In genomic region chr12:122052285-122052684, GRCh38 we compare ENCODE assay signal across 18 cellular contexts. TPM values are rescaled to one million over a fixed set of nuclear protein-coding genes. Genes with fewer than 3 reads are reported as not detected.
A peak's percentile ranks its signal among the peaks of the same experiment; 100 is the strongest.
DNase-seq lines count a peak whose midpoint lies in the region; ATAC-seq, FAIRE-seq and TF ChIP-seq lines count a peak whose summit lies in the region.
"Had no signal": no experiment of that assay in that cellular context is flagged by ENCODE, and none has a peak within 500 bp of the region (broad histone marks: within the 10 kb centered on the region; RNA-seq: fewer than 3 reads in every experiment).

No MANE protein-coding gene starts in this region.

- DNase-seq in AG10803 (ENCODE audit: low read depth) (peak; percentile 50), MV-4-11 (lab: John Stamatoyannopoulos, UW) (peak; percentile 41), fibroblast of lung (ENCODE audit: low read depth in 2 of 2) (peak; percentile 48 to 54), pancreas (no peak), COR-L47 (lab: John Stamatoyannopoulos, UW) (no peak)
- no peak for DNase-seq in activated naive CD4-positive, alpha-beta T cell treated with anti-CD3 and anti-CD28 coated beads, Interleukin-2, amount 50 U/mL, for 16 hours
- no peak for DNase-seq in activated effector memory CD4-positive, alpha-beta T cell treated with Interleukin-2 at 50 U/mL for 16 hours
- DNase-seq: activated CD4-positive, alpha-beta T cell treated with anti-CD3 and anti-CD28 coated beads, Interleukin-2, amount 10 ng/mL, durations not matched to agents 24 days and 14 days; cortex of kidney; DMS 273 treated with DMSO at 0.1 percent for 48 hours; immature natural killer cell; Kasumi-1; NCI-H2081 treated with DMSO at 0.1 percent for 48 hours; T-helper 1 cell had no signal

- H3K27ac ChIP-seq in fibroblast of lung (ENCODE audit: insufficient read depth, low read length), result no peak overlapping the region
- H3K27ac ChIP-seq in pancreas, result peak overlapping the region in 2 of 4 donors; percentile 85 to 86
- H3K27ac ChIP-seq: C4-2B, hepatocyte, neutrophil had no signal

- no peaks in the 10 kb centered on the region for H4K20me1 ChIP-seq in fibroblast of lung (ENCODE audit: control insufficient read depth, extremely low read depth, insufficient read depth, low read length)

- FAIRE-seq in pancreas (lab: Jason Lieb, UNC), result no peak
- FAIRE-seq: bronchial epithelial cell had no signal

- H3K9ac ChIP-seq in fibroblast of lung (ENCODE audit: insufficient read depth, low read length), result no peak overlapping the region

- H3K4me1 ChIP-seq in fibroblast of lung (ENCODE audit: control insufficient read depth, extremely low read depth, insufficient read depth, low read length) (no peaks in the 10 kb centered on the region), pancreas (peaks cover 10 to 22% (median 16%) of the 10 kb centered on the region in 3 donors)

- H3K4me3 ChIP-seq in AG10803 (ENCODE audit: low read length), result no peak overlapping the region
- no peak overlapping the region for H3K4me3 ChIP-seq in fibroblast of lung (replicated peaks in 1 of 4; ENCODE audit: control extremely low read depth in 1 of 4, insufficient read depth in 1 of 4, low read depth in 3 of 4, low read length in 4 of 4)
- no peak overlapping the region for H3K4me3 ChIP-seq in pancreas
- H3K4me3 ChIP-seq: hepatocyte had no signal

- H3K9me3 ChIP-seq in fibroblast of lung (ENCODE audit: control insufficient read depth, insufficient read depth, low read depth, low read length), result no peaks in the 10 kb centered on the region
- no peaks in the 10 kb centered on the region for H3K9me3 ChIP-seq in pancreas
- H3K9me3 ChIP-seq: neutrophil had no signal

- H3K27me3 ChIP-seq in fibroblast of lung (ENCODE audit: control insufficient read depth, insufficient read depth, low read length), result no peaks in the 10 kb centered on the region
- no peaks in the 10 kb centered on the region for H3K27me3 ChIP-seq in pancreas
- H3K27me3 ChIP-seq: hepatocyte, neutrophil had no signal

- H3K79me2 ChIP-seq in fibroblast of lung (ENCODE audit: control insufficient read depth, insufficient read depth, low read length), result no peaks in the 10 kb centered on the region
- H3K79me2 ChIP-seq: hepatocyte had no signal

- intact Hi-C loops in pancreas (cut with DNase I), result loop anchor here in 2 of 3 donors (5.0 to 10.0 kb wide), 2 partner anchors 70 to 133 kb away; partner anchors contain the start of gene LRRC43 (in 1 of the 2)

- ATAC-seq in pancreas, result peak; percentile 10 to 46 (median 29)

- no peak overlapping the region for H3K4me2 ChIP-seq in fibroblast of lung (ENCODE audit: extremely low read depth, insufficient read depth, low read length)
- H3K4me2 ChIP-seq: hepatocyte had no signal

- H2AFZ ChIP-seq in fibroblast of lung (ENCODE audit: low read length), result no peak overlapping the region
- H2AFZ ChIP-seq: hepatocyte had no signal

- WGBS in pancreas, 2 donors, result 56 to 62% methylated on average over 2 of the region's 2 CpGs

- no peaks in the 10 kb centered on the region for H3K36me3 ChIP-seq in fibroblast of lung (ENCODE audit: control insufficient read depth, insufficient read depth, low read length)
- peaks cover 0 to 7% (median 0%) of the 10 kb centered on the region in 3 donors for H3K36me3 ChIP-seq in pancreas
- H3K36me3 ChIP-seq: neutrophil had no signal

- TF ChIP-seq CTCF in AG10803 (conservative IDR thresholded peaks at IDR 0.05; ENCODE audit: low read length) (no peak), fibroblast of lung (conservative IDR thresholded peaks at IDR 0.05 in 1 of 2, IDR thresholded peaks at IDR 0.05 in 1 of 2; ENCODE audit: low read depth in 1 of 2, low read length in 2 of 2) (no peak), pancreas (IDR thresholded peaks at IDR 0.05) (no peak)

RNA-seq across cellular contexts. Expression of gene MLXIP, which starts 26.3 kb away (rescaled TPM):
- total RNA-seq in fibroblast of lung, result 12.6 and 17.0 TPM in 2 replicates
- polyA plus RNA-seq in fibroblast of lung, result 6.6 and 10.1 TPM in 2 replicates
- polyA plus RNA-seq in fibroblast of lung (2012), result 16.8 and 17.2 TPM in 2 replicates
- 32.6 and 47.8 TPM in 2 replicates for polyA minus RNA-seq in fibroblast of lung (ENCODE audit: low replicate concordance)
- total RNA-seq in pancreas, result 10 to 100 TPM; 44.0 to 78.0 (median 55.5) TPM
- polyA plus RNA-seq in pancreas, result 10 to 100 TPM; 35.4 to 90.1 TPM

RNA-seq across cellular contexts. Expression of gene BCL7A, which starts 30.6 kb away (rescaled TPM):
- 4.9 and 7.4 TPM in 2 replicates for total RNA-seq in fibroblast of lung
- polyA plus RNA-seq in fibroblast of lung, result 3.8 and 8.0 TPM in 2 replicates
- polyA plus RNA-seq in fibroblast of lung (2012), result 3.8 and 6.5 TPM in 2 replicates
- 7.7 and 7.8 TPM in 2 replicates for polyA minus RNA-seq in fibroblast of lung (ENCODE audit: low replicate concordance)
- total RNA-seq in pancreas, result 10 to 100 TPM in 3 of 6 donors, 1 to 10 TPM in 3; 8.3 to 13.4 (median 10.5) TPM
- 1 to 10 TPM; 6.9 to 8.3 TPM for polyA plus RNA-seq in pancreas

Comparison
In these comparisons a context has a peak if more than half of its experiments do, and no peak if none do; other contexts are left out.
1. DNase-seq: peak in AG10803 (single experiment), MV-4-11 (single experiment) and fibroblast of lung (2 of 2); none in pancreas (0 of 6), activated naive CD4-positive, alpha-beta T cell treated with anti-CD3 and anti-CD28 coated beads, Interleukin-2, amount 50 U/mL, for 16 hours (single experiment), COR-L47 (single experiment) and activated effector memory CD4-positive, alpha-beta T cell treated with Interleukin-2 at 50 U/mL for 16 hours (single experiment).